In genomic region chr9:35490910-35491465, GRCh38 we compare ENCODE assay signal across 8 cellular contexts. TPM values are rescaled to one million over a fixed set of nuclear protein-coding genes. Genes with fewer than 3 reads are reported as not detected.
DNase-seq lines count a peak whose midpoint lies in the region; ATAC-seq lines count a peak whose summit lies in the region.

No MANE protein-coding gene starts in this region.

- H3K4me1 ChIP-seq in mesenchymal stem cell (ENCODE audit: control insufficient read depth, insufficient read depth, low read depth, low read length) (peaks cover 8% of the 10 kb centered on the region), urinary bladder (ENCODE audit: insufficient read depth) (no peaks in the 10 kb centered on the region)

- peak overlapping the region; percentile 27 for H2AK5ac ChIP-seq in mesenchymal stem cell (ENCODE audit: low read length, severe bottlenecking)

- peaks cover 38% of the 10 kb centered on the region for H3K4me1 Mint-ChIP-seq in activated naive CD4-positive, alpha-beta T cell treated with anti-CD3 and anti-CD28 coated beads, Interleukin-2, amount 10 ng/mL, durations not matched to agents 7 days and 5 days

- peak overlapping the region in 1 of 2 experiments; percentile 74 for H3K23ac ChIP-seq in mesenchymal stem cell (ENCODE audit: low read length in 2 of 2)

- H2BK12ac ChIP-seq in mesenchymal stem cell (ENCODE audit: low read length in 2 of 2) = peak overlapping the region; percentile 14 to 29

- no peak overlapping the region for H2BK15ac ChIP-seq in mesenchymal stem cell (ENCODE audit: low read depth, poor library complexity, severe bottlenecking)

- H3K27ac Mint-ChIP-seq in activated naive CD4-positive, alpha-beta T cell treated with anti-CD3 and anti-CD28 coated beads, Interleukin-2, amount 10 ng/mL, durations not matched to agents 7 days and 5 days = no peak overlapping the region
- H3K27ac Mint-ChIP-seq in activated naive CD4-positive, alpha-beta T cell treated with anti-CD3 and anti-CD28 coated beads, Interleukin-2, amount 50 U/mL, for 72 hours = peak overlapping the region in 1 of 2 donors; percentile 61

- peak overlapping the region; percentile 82 for H3K27ac ChIP-seq in mesenchymal stem cell (ENCODE audit: low read length, poor library complexity, severe bottlenecking)
- peak overlapping the region; percentile 89 for H3K27ac ChIP-seq in urinary bladder (ENCODE audit: low read depth)

- H2AFZ ChIP-seq in mesenchymal stem cell (ENCODE audit: low read depth, low read length) = no peak overlapping the region

- H3K9me3 Mint-ChIP-seq in activated naive CD4-positive, alpha-beta T cell treated with anti-CD3 and anti-CD28 coated beads, Interleukin-2, amount 10 ng/mL, durations not matched to agents 7 days and 5 days = no peaks in the 10 kb centered on the region
- no peaks in the 10 kb centered on the region for H3K9me3 Mint-ChIP-seq in activated naive CD4-positive, alpha-beta T cell treated with anti-CD3 and anti-CD28 coated beads, Interleukin-2, amount 50 U/mL, for 72 hours

- no peaks in the 10 kb centered on the region for H3K27me3 ChIP-seq in mesenchymal stem cell (ENCODE audit: control insufficient read depth in 1 of 2, insufficient read depth in 1 of 2, low read length in 2 of 2)

- H3K14ac ChIP-seq in mesenchymal stem cell (ENCODE audit: low read length in 2 of 2) = peak overlapping the region in 1 of 2 experiments; percentile 73

- no peaks in the 10 kb centered on the region for H3K36me3 Mint-ChIP-seq in activated naive CD4-positive, alpha-beta T cell treated with anti-CD3 and anti-CD28 coated beads, Interleukin-2, amount 10 ng/mL, durations not matched to agents 7 days and 5 days
- H3K36me3 Mint-ChIP-seq in activated naive CD4-positive, alpha-beta T cell treated with anti-CD3 and anti-CD28 coated beads, Interleukin-2, amount 50 U/mL, for 72 hours = peaks cover 0 to 5% of the 10 kb centered on the region in 2 donors

- H2BK120ac ChIP-seq in mesenchymal stem cell (ENCODE audit: low read depth, low read length) = peak overlapping the region; percentile 9

- H3K4me2 ChIP-seq in mesenchymal stem cell (ENCODE audit: low read length, poor library complexity, severe bottlenecking) = peak overlapping the region; percentile 78

- WGBS in mesenchymal stem cell = 42% methylated on average over 12 of the region's 12 CpGs
- WGBS in urinary bladder = 23% methylated on average over 12 of the region's 12 CpGs

- H3K36me3 ChIP-seq in mesenchymal stem cell (ENCODE audit: control insufficient read depth in 1 of 2, insufficient read depth in 2 of 2, low read depth in 1 of 2, low read length in 2 of 2) = peaks cover 1 to 6% of the 10 kb centered on the region in 2 experiments
- H3K36me3 ChIP-seq in urinary bladder (ENCODE audit: insufficient read depth) = no peaks in the 10 kb centered on the region

- peaks cover 29% of the 10 kb centered on the region for H3K27me3 Mint-ChIP-seq in activated naive CD4-positive, alpha-beta T cell treated with anti-CD3 and anti-CD28 coated beads, Interleukin-2, amount 10 ng/mL, durations not matched to agents 7 days and 5 days

- no peak for DNase-seq in activated naive CD4-positive, alpha-beta T cell treated with anti-CD3 and anti-CD28 coated beads, Interleukin-2, amount 10 ng/mL, durations not matched to agents 7 days and 5 days
- no peak for DNase-seq in activated naive CD4-positive, alpha-beta T cell treated with anti-CD3 and anti-CD28 coated beads, Interleukin-2, amount 50 U/mL, for 72 hours (ENCODE audit: low spot score in 2 of 2)
- DNase-seq in cerebellar cortex (ENCODE audit: low spot score) (peak; percentile 53), mesenchymal stem cell (peak; percentile 64), Kasumi-1 (lab: John Stamatoyannopoulos, UW) (no peak), hepatic stellate cell (ENCODE audit: low spot score) (no peak)

- H4K91ac ChIP-seq in mesenchymal stem cell (ENCODE audit: low read length) = peak overlapping the region; percentile 37

- peak overlapping the region; percentile 97 for H3K9ac ChIP-seq in mesenchymal stem cell (ENCODE audit: low read length)

- H3K4me3 Mint-ChIP-seq in activated naive CD4-positive, alpha-beta T cell treated with anti-CD3 and anti-CD28 coated beads, Interleukin-2, amount 10 ng/mL, durations not matched to agents 7 days and 5 days = peak overlapping the region; percentile 79

- H4K8ac ChIP-seq in mesenchymal stem cell (ENCODE audit: low read length) = peak overlapping the region; percentile 56

- H3K4ac ChIP-seq in mesenchymal stem cell (ENCODE audit: low read depth in 1 of 2, low read length in 2 of 2) = peak overlapping the region in 1 of 2 experiments; percentile 45

- H3K4me3 ChIP-seq in mesenchymal stem cell (ENCODE audit: insufficient read depth in 1 of 2, low read depth in 1 of 2, low read length in 2 of 2) (peak overlapping the region; percentile 76 to 86), urinary bladder (ENCODE audit: low read depth, low read length) (peak overlapping the region; percentile 66)

- peaks cover 5% of the 10 kb centered on the region for H3K79me1 ChIP-seq in mesenchymal stem cell (replicated peaks; ENCODE audit: low read length, poor library complexity, severe bottlenecking)

- ATAC-seq in activated naive CD4-positive, alpha-beta T cell treated with anti-CD3 and anti-CD28 coated beads, Interleukin-2, amount 50 U/mL, for 72 hours = no peak
- ATAC-seq in GM18502 (IDR thresholded peaks at IDR 0.05; ENCODE audit: poor library complexity, unreplicated experiment) = no peak

- CTCF ChIA-PET in activated naive CD4-positive, alpha-beta T cell treated with anti-CD3 and anti-CD28 coated beads, Interleukin-2, amount 10 ng/mL, durations not matched to agents 7 days and 5 days (lab: Charles Lee) = no interaction called here

- peak overlapping the region; percentile 94 for H2BK5ac ChIP-seq in mesenchymal stem cell (ENCODE audit: low read depth, low read length, poor library complexity, severe bottlenecking)

- H3K18ac ChIP-seq in mesenchymal stem cell (ENCODE audit: low read depth in 1 of 2, low read length in 2 of 2) = peak overlapping the region; percentile 58 to 97

- H3K9me3 ChIP-seq in mesenchymal stem cell (ENCODE audit: control insufficient read depth, low read length) = no peaks in the 10 kb centered on the region

RNA-seq across cellular contexts. Expression of gene RUSC2, which starts 1.1 kb away (rescaled TPM):
- 1 to 10 TPM; 5.1 to 10.0 TPM for total RNA-seq in activated naive CD4-positive, alpha-beta T cell treated with anti-CD3 and anti-CD28 coated beads, Interleukin-2, amount 50 U/mL, for 72 hours
- polyA plus RNA-seq in mesenchymal stem cell (2013, experiment 1 of 2) = 13.1 TPM
- 12.6 TPM for polyA plus RNA-seq in mesenchymal stem cell (2013, experiment 2 of 2)
- 17.2 TPM for total RNA-seq in urinary bladder
- 42.5 TPM for polyA plus RNA-seq in urinary bladder

Comparison
In these comparisons a context has a peak if more than half of its experiments do, and no peak if none do; other contexts are left out.
1. DNase-seq: peak in cerebellar cortex (single experiment) and mesenchymal stem cell (single experiment); none in activated naive CD4-positive, alpha-beta T cell treated with anti-CD3 and anti-CD28 coated beads, Interleukin-2, amount 10 ng/mL, durations not matched to agents 7 days and 5 days (single experiment), activated naive CD4-positive, alpha-beta T cell treated with anti-CD3 and anti-CD28 coated beads, Interleukin-2, amount 50 U/mL, for 72 hours (0 of 2), Kasumi-1 (0 of 2) and hepatic stellate cell (single experiment).